1 cellular context compared by ENCODE assay signal in the genomic region with DNA sequence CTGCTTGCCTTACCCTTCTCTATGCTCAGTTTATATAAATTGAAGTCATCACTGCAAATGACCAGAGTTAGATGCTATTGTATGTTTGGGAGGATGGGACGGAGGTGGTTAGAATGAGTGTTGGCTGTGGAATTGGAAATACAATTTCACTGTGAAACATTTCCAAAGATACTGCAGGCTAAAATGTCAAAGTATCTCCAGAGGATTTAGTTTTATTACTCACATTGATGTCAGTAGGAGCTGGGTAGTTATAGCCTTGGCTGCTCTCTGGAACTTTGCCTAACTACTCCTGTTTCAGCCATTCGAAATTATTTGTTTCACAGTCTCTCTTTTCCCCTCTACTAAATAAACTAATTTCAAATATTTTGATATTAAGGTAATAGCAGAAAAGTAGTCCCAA.
TF ChIP-seq lines count a peak whose summit lies in the region.

No MANE protein-coding gene starts in this region.

TF ChIP-seq in IMR-90, 13 proteins besides CTCF, POLR2A, EP300 and RAD21 (continued from another document):
- TF ChIP-seq ELK1 (IDR thresholded peaks at IDR 0.05; ENCODE audit: borderline replicate concordance, low read depth, low read length): no peak
- TF ChIP-seq, protein P1, sequence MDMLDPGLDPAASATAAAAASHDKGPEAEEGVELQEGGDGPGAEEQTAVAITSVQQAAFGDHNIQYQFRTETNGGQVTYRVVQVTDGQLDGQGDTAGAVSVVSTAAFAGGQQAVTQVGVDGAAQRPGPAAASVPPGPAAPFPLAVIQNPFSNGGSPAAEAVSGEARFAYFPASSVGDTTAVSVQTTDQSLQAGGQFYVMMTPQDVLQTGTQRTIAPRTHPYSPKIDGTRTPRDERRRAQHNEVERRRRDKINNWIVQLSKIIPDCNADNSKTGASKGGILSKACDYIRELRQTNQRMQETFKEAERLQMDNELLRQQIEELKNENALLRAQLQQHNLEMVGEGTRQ (IDR thresholded peaks at IDR 0.05; ENCODE audit: low read depth, low read length): no peak
- TF ChIP-seq RFX5 (IDR thresholded peaks at IDR 0.05; ENCODE audit: low read depth, low read length): no peak
- TF ChIP-seq BHLHE40 (IDR thresholded peaks at IDR 0.05; ENCODE audit: low read depth, low read length): no peak
- no peak for TF ChIP-seq NFE2L2 (IDR thresholded peaks at IDR 0.05; ENCODE audit: low read depth, low read length)
- no peak for TF ChIP-seq MAZ (IDR thresholded peaks at IDR 0.05; ENCODE audit: borderline replicate concordance, low read depth, low read length)
- TF ChIP-seq SMC3 (IDR thresholded peaks at IDR 0.05; ENCODE audit: low read depth, low read length): no peak
